8 cellular contexts compared by ENCODE assay signal in the genomic region with DNA sequence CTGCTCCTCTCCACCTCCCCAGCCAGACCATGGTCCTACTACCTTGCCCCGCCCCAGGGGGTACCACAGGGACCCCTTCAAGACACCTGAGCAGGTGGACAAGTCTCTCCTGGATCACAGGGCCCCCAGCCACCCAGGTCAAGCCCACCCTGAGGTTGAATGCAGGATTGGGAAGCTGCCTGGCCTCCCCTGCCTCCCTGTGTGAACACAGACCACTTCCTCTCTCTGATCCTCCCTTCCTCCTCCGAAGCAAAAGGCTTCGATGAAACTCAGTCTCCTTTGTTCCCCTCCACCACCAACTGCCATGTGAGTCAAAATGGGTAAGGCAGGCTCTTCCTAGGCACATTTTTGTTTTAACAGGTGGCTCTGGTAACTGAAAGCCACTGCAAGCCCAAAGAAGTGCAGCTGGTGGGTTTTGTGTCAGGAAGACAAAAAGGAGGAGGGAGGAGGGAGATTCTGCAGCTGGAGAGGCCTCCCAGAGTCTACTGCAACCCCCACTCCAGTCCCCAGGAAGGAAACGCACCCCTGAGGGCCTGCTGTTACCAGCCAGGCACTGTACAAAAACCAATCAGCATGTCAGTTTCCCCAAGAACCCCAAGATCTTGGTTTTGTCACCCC. TPM values are rescaled to one million over a fixed set of nuclear protein-coding genes. Genes with fewer than 3 reads are reported as not detected.
A peak's percentile ranks its signal among the peaks of the same experiment; 100 is the strongest.
DNase-seq lines count a peak whose midpoint lies in the region; ATAC-seq and TF ChIP-seq lines count a peak whose summit lies in the region.

No MANE protein-coding gene starts in this region.

- no peak for TF ChIP-seq CTCF in endothelial cell (IDR thresholded peaks at IDR 0.05; ENCODE audit: unreplicated experiment)
- TF ChIP-seq CTCF in uterus (IDR thresholded peaks at IDR 0.05), result no peak
- TF ChIP-seq CTCF in omental fat pad (IDR thresholded peaks at IDR 0.05), result no peak

- H3K4me3 Mint-ChIP-seq in endothelial cell (ENCODE audit: unreplicated experiment), result peak overlapping the region; percentile 71

- peaks cover 0 to 9% of the 10 kb centered on the region in 2 donors for H3K4me1 ChIP-seq in uterus

- H3K36me3 ChIP-seq in uterus, result no peaks in the 10 kb centered on the region

- H3K36me3 Mint-ChIP-seq in endothelial cell (ENCODE audit: low read depth, unreplicated experiment), result peaks cover 8% of the 10 kb centered on the region

- intact Hi-C loops in uterus (cut with DNase I; ENCODE audit: low total_unique reads), result no loop called here

- DNase-seq in RPMI8226 (peak; percentile 92), endothelial cell (ENCODE audit: low spot score) (no peak), uterus (no peak), putamen (ENCODE audit: low spot score) (no peak), omental fat pad (ENCODE audit: low spot score) (no peak)

- peak; percentile 34 for ATAC-seq in GM18498 (IDR thresholded peaks at IDR 0.05; ENCODE audit: unreplicated experiment)
- peak; percentile 29 for ATAC-seq in HG02588 (IDR thresholded peaks at IDR 0.05; ENCODE audit: unreplicated experiment)
- ATAC-seq in GM19467 (IDR thresholded peaks at IDR 0.05; ENCODE audit: unreplicated experiment), result no peak
- ATAC-seq in omental fat pad (ENCODE audit: low FRiP score), result no peak

- H3K27ac Mint-ChIP-seq in endothelial cell (ENCODE audit: unreplicated experiment), result peak overlapping the region; percentile 97

- H3K9me3 ChIP-seq in uterus, result no peaks in the 10 kb centered on the region

- H3K4me3 ChIP-seq in uterus, result no peak overlapping the region

- no peak for TF ChIP-seq POLR2A in uterus (IDR thresholded peaks at IDR 0.05)

- H3K9me3 Mint-ChIP-seq in endothelial cell (ENCODE audit: unreplicated experiment), result no peaks in the 10 kb centered on the region

- no peaks in the 10 kb centered on the region for H3K27me3 ChIP-seq in uterus

- H3K27me3 Mint-ChIP-seq in endothelial cell (ENCODE audit: unreplicated experiment), result peaks cover 25% of the 10 kb centered on the region

- no peak overlapping the region for H3K27ac ChIP-seq in uterus

- H3K4me1 Mint-ChIP-seq in endothelial cell (ENCODE audit: unreplicated experiment), result peaks cover 64% of the 10 kb centered on the region

RNA-seq across cellular contexts. Expression of a gene that starts 5.4 kb away (rescaled TPM):
- 137 TPM for total RNA-seq in endothelial cell (ENCODE audit: unreplicated experiment)
- total RNA-seq in uterus, result 10 to 100 TPM in 1 of 4 donors, 1 to 10 TPM in 2, under 1 TPM in 1; 0.59 to 11.0 (median 4.8) TPM
- total RNA-seq in omental fat pad, result 10 to 100 TPM; 11.5 to 62.6 (median 15.4) TPM

Comparison
In these comparisons a context has a peak if more than half of its experiments do, and no peak if none do; other contexts are left out.
1. ATAC-seq: peak in GM18498 (single experiment) and HG02588 (single experiment); none in GM19467 (single experiment) and omental fat pad (single experiment).